13 cellular contexts compared by ENCODE assay signal in genomic region chr3:175916151-175916946, GRCh38.
"Had no signal": no experiment of that assay in that cellular context is flagged by ENCODE, and none has a peak within 500 bp of the region (broad histone marks: within the 10 kb centered on the region; RNA-seq: fewer than 3 reads in every experiment).

No MANE protein-coding gene starts in this region.

- H3K4me1 ChIP-seq: breast epithelium had no signal

- H3K27me3 ChIP-seq: ascending aorta, breast epithelium, tibial artery had no signal

- DNase-seq: activated B cell treated with CpG ODN at 0.5 μM for 24 hours; activated CD4-positive, alpha-beta T cell treated with anti-CD3 and anti-CD28 coated beads, Interleukin-2, amount 10 ng/mL, durations not matched to agents 7 days and 5 days; cerebellar nuclear complex; effector memory CD4-positive, alpha-beta T cell; islet precursor cell; nucleus accumbens; stimulated activated CD4-positive, alpha-beta T cell treated with anti-CD3 and anti-CD28 coated beads, Interleukin-12 subunit alpha, Interleukin-12 subunit beta, amount 100 ng/mL, for 4 hours; stimulated activated CD4-positive, alpha-beta T cell treated with anti-CD3 and anti-CD28 coated beads, Interleukin-2, amount 100 ng/mL, for 24 hours; SW 1271; tibial artery had no signal

- H3K27ac ChIP-seq: ascending aorta, breast epithelium, tibial artery had no signal

- H3K36me3 ChIP-seq: ascending aorta, breast epithelium, tibial artery had no signal

- ATAC-seq: stimulated activated effector memory CD8-positive, alpha-beta T cell treated with anti-CD3 and anti-CD28 coated beads, Interleukin-12 subunit alpha, Interleukin-12 subunit beta, amount 100 ng/mL, for 72 hours had no signal

- H3K4me3 ChIP-seq: ascending aorta, breast epithelium, tibial artery had no signal
